ENCODE assay signal across 8 cellular contexts in the genomic region with DNA sequence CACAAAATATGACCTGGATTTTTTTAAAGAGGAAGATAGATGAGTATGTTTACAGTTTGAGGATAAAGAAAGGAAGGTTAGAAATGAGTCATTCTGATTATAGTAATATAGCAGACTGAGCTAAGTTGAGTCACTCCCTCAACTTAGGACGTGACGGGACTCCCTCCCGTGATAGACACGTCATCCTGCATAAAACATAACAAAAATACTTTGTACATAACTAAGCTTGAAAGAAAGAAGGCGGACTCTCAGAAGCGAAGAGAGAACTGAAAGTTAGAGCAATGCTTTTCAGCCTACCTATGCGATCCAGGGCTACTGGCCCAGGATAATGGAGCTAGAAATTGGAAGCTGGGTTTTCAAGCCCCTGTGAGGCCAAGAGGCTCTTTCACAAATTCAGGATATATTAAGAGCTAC. TPM values are rescaled to one million over a fixed set of nuclear protein-coding genes. Genes with fewer than 3 reads are reported as not detected.
DNase-seq lines count a peak whose midpoint lies in the region; ATAC-seq and TF ChIP-seq lines count a peak whose summit lies in the region.

No MANE protein-coding gene starts in this region.

- ATAC-seq in GM19023 (IDR thresholded peaks at IDR 0.05; ENCODE audit: unreplicated experiment) (peak; percentile 88), HG03135 (IDR thresholded peaks at IDR 0.05; ENCODE audit: unreplicated experiment) (peak; percentile 76), T-helper 17 cell (peak; percentile 94)

- H3K4me1 ChIP-seq in smooth muscle cell (ENCODE audit: low read depth): peaks cover 3% of the 10 kb centered on the region

- peak overlapping the region; percentile 53 for H2AFZ ChIP-seq in smooth muscle cell (ENCODE audit: low read depth)

- peak; percentile 31 for DNase-seq in 8988T
- DNase-seq in T-helper 17 cell: peak in 1 of 3 donors; percentile 11
- peak; percentile 86 to 97 for DNase-seq in dermis microvascular lymphatic vessel endothelial cell (ENCODE audit: low read depth in 2 of 2)
- DNase-seq in smooth muscle cell (lab: John Stamatoyannopoulos, UW; ENCODE audit: unreplicated experiment): no peak
- DNase-seq in cerebellar cortex (ENCODE audit: low spot score): no peak
- no peak for DNase-seq in NCI-H1092 (lab: John Stamatoyannopoulos, UW)

- WGBS in smooth muscle cell (ENCODE audit: low lambda C conversion rate): 29% methylated on average over 7 of the region's 7 CpGs

- H3K9ac ChIP-seq in smooth muscle cell (ENCODE audit: low read depth): peak overlapping the region; percentile 87

- H4K20me1 ChIP-seq in smooth muscle cell (ENCODE audit: low read depth): no peaks in the 10 kb centered on the region

- H3K27me3 ChIP-seq in smooth muscle cell (ENCODE audit: low read depth): no peaks in the 10 kb centered on the region

- TF ChIP-seq CTCF in smooth muscle cell (IDR thresholded peaks at IDR 0.05; ENCODE audit: borderline replicate concordance, insufficient read depth, poor library complexity, severe bottlenecking): no peak

- peaks cover 44% of the 10 kb centered on the region for H3K27me3 Mint-ChIP-seq in T-helper 17 cell

- peak overlapping the region; percentile 82 for H3K4me3 Mint-ChIP-seq in T-helper 17 cell

- H3K79me2 ChIP-seq in smooth muscle cell (ENCODE audit: low read depth): no peaks in the 10 kb centered on the region

- peaks cover 4% of the 10 kb centered on the region for H3K36me3 Mint-ChIP-seq in T-helper 17 cell (ENCODE audit: low read depth)

- H3K4me1 Mint-ChIP-seq in T-helper 17 cell: peaks cover 15% of the 10 kb centered on the region

- H3K9me3 ChIP-seq in T-helper 17 cell (ENCODE audit: control insufficient read depth, low read length, poor library complexity, severe bottlenecking) (no peaks in the 10 kb centered on the region), smooth muscle cell (replicated peaks; ENCODE audit: low read depth) (no peaks in the 10 kb centered on the region)

- H3F3A ChIP-seq in smooth muscle cell (ENCODE audit: low read depth): no peaks in the 10 kb centered on the region

- peak overlapping the region; percentile 30 for H3K4me3 ChIP-seq in smooth muscle cell

- H3K27ac Mint-ChIP-seq in T-helper 17 cell: peak overlapping the region; percentile 93

- H3K4me2 ChIP-seq in smooth muscle cell: peak overlapping the region; percentile 77

- no peaks in the 10 kb centered on the region for H3K36me3 ChIP-seq in smooth muscle cell (ENCODE audit: low read depth)

- H3K27ac ChIP-seq in smooth muscle cell (ENCODE audit: low read depth): peak overlapping the region; percentile 91

RNA-seq across cellular contexts. Expression of gene DESI2, which starts 53.0 kb away (rescaled TPM):
- 10 to 100 TPM; 13.4 to 19.6 TPM for total RNA-seq in T-helper 17 cell
- total RNA-seq in dermis microvascular lymphatic vessel endothelial cell: 43.9 and 45.3 TPM in 2 replicates
- total RNA-seq in smooth muscle cell: 56.3 and 67.9 TPM in 2 replicates
- 31.5 and 39.4 TPM in 2 replicates for polyA plus RNA-seq in smooth muscle cell

Comparison
In these comparisons a context has a peak if more than half of its experiments do, and no peak if none do; other contexts are left out.
1. DNase-seq: peak in 8988T (single experiment) and dermis microvascular lymphatic vessel endothelial cell (2 of 2); none in smooth muscle cell (single experiment), cerebellar cortex (single experiment) and NCI-H1092 (single experiment).
2. Peak in every context shown above with its lines, with median percentiles within 50 percentile points of each other: ATAC-seq.